3 cellular contexts compared by ENCODE assay signal in genomic region chr16:66955363-66956025, GRCh38. TPM values are rescaled to one million over a fixed set of nuclear protein-coding genes. Genes with fewer than 3 reads are reported as not detected.
"Had no signal": no experiment of that assay in that cellular context is flagged by ENCODE, and none has a peak within 500 bp of the region (broad histone marks: within the 10 kb centered on the region; RNA-seq: fewer than 3 reads in every experiment).

No MANE protein-coding gene starts in this region.

RNA-seq across cellular contexts. Expression of gene CES3, which starts 5.6 kb away (rescaled TPM):
- total RNA-seq: dermis microvascular lymphatic vessel endothelial cell, endothelial cell of umbilical vein, fibroblast of villous mesenchyme had no signal
